20 cellular contexts compared by ENCODE assay signal in genomic region chr18:22883827-22884226, GRCh38.
"Had no signal": no experiment of that assay in that cellular context is flagged by ENCODE, and none has a peak within 500 bp of the region (broad histone marks: within the 10 kb centered on the region; RNA-seq: fewer than 3 reads in every experiment).

No MANE protein-coding gene starts in this region.

- H3K27me3 ChIP-seq: MG63 had no signal

- H3K4me2 ChIP-seq: KMS-11, SK-N-SH had no signal

- H3K9me3 ChIP-seq: MG63, SJSA1, SK-N-SH had no signal

- H3K4me3 Mint-ChIP-seq: IgD-negative memory B cell had no signal

- H3K36me3 ChIP-seq: MG63, SJSA1 had no signal

- DNase-seq: MG63, NCI-H1092, NCI-H1436 treated with DMSO at 0.1 percent for 48 hours, NCI-H1694, NCI-H187 treated with DMSO at 0.1 percent for 48 hours, NCI-H2081, NCI-H2107, NCI-H2227 treated with DMSO at 0.1 percent for 48 hours, NCI-H524, NCI-H526 treated with DMSO at 0.1 percent for 48 hours, NCI-H748 treated with DMSO at 0.1 percent for 48 hours, Right ventricle myocardium superior, RPMI8226, SIG-M5, SK-N-SH had no signal

- H3K4me1 ChIP-seq: SJSA1 had no signal

- H3K36me3 Mint-ChIP-seq: IgD-negative memory B cell had no signal

- H3K27ac ChIP-seq: HL-60, KMS-11, SJSA1 had no signal

- H3K4me1 Mint-ChIP-seq: IgD-negative memory B cell had no signal

- ATAC-seq: K562 had no signal

- H3K4me3 ChIP-seq: K562, MG63, SJSA1 had no signal

- H3K9ac ChIP-seq: KMS-11, SK-N-SH had no signal

- H3K27ac Mint-ChIP-seq: IgD-negative memory B cell had no signal

- H3K9me3 Mint-ChIP-seq: IgD-negative memory B cell had no signal
